ENCODE assay signal across 13 cellular contexts in the genomic region with DNA sequence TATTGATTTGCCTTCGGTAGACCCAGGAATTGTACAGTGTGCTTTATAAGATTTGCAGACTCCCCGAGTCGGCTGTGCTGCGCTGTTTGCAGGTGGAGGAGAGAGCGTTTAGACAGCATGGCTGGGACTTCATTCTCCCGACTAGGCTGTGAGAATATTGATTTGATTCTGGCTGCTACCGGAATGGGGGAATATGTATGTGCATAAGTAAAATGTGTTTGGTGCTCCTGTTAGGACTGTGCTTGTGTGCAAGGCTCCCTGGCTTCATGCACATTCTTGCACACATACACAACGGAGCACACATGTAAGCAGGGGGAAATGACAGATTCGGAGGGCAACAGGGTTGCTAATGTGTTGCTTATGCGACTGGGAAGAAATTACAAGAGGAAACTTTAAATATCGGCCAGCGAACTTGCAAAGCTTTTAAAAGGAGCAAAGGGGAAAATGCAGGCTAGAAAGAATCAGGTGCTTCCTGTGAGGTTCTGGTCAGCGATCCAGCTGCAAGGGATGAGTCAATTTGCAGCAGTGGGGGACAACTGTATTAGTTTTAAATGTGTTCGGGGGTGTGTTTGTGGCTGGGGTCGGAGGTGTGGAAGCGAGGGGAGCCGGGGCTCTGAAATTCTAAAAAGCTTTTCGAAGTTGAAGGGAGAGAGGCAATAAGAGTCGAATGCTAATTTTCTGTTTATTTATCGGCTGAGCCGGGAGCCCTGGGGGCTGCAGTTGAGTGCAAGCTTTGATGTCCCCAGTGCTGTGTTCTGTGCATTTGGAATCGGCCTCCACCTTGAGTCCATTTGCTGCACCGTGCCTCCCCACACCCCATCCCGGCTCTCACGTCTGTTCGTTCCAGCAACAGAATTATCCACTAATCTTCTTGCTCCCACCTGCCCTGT. TPM values are rescaled to one million over a fixed set of nuclear protein-coding genes. Genes with fewer than 3 reads are reported as not detected.
DNase-seq lines count a peak whose midpoint lies in the region; ATAC-seq and TF ChIP-seq lines count a peak whose summit lies in the region.
"Had no signal": no experiment of that assay in that cellular context is flagged by ENCODE, and none has a peak within 500 bp of the region (broad histone marks: within the 10 kb centered on the region; RNA-seq: fewer than 3 reads in every experiment).

No MANE protein-coding gene starts in this region.

- CTCF ChIA-PET in Panc1 (lab: Charles Lee) = no interaction called here
- CTCF ChIA-PET in activated CD4-positive, alpha-beta T cell treated with anti-CD3 and anti-CD28 coated beads for 36 hours (lab: Charles Lee) = no interaction called here

- no peaks in the 10 kb centered on the region for H3K36me3 ChIP-seq in ES-I3 (ENCODE audit: insufficient read depth, low read length)
- no peaks in the 10 kb centered on the region for H3K36me3 ChIP-seq in Panc1 (ENCODE audit: control insufficient read depth, insufficient read depth, low read length)
- H3K36me3 ChIP-seq: neutrophil had no signal

- H3K9me3 ChIP-seq in ES-I3 (ENCODE audit: control insufficient read depth, insufficient read depth, low read length) = no peaks in the 10 kb centered on the region
- no peaks in the 10 kb centered on the region for H3K9me3 ChIP-seq in Panc1 (ENCODE audit: control insufficient read depth, insufficient read depth, low read depth, low read length)
- no peaks in the 10 kb centered on the region for H3K9me3 ChIP-seq in right cardiac atrium (ENCODE audit: control insufficient read depth, low read length)
- H3K9me3 ChIP-seq: neutrophil had no signal

- no peaks in the 10 kb centered on the region for H3K36me3 Mint-ChIP-seq in activated CD4-positive, alpha-beta T cell treated with anti-CD3 and anti-CD28 coated beads for 36 hours (ENCODE audit: low read depth)
- H3K36me3 Mint-ChIP-seq: stimulated activated naive B cell treated with anti-CD40 and anti-IgM and Interleukin-4, amounts not matched to agents 10 μg/mL and 1 μg/mL and 100 μg/mL, for 72 hours had no signal

- peak overlapping the region; percentile 43; the same call in 1 of the 2 replicates for H3K9ac ChIP-seq in ES-I3 (ENCODE audit: low read depth, low read length)

- no peak overlapping the region for H3K27ac Mint-ChIP-seq in activated CD4-positive, alpha-beta T cell treated with anti-CD3 and anti-CD28 coated beads for 36 hours
- H3K27ac Mint-ChIP-seq: stimulated activated naive B cell treated with anti-CD40 and anti-IgM and Interleukin-4, amounts not matched to agents 10 μg/mL and 1 μg/mL and 100 μg/mL, for 72 hours had no signal

- H3K4me3 ChIP-seq in Panc1 (ENCODE audit: low read depth in 2 of 2, low read length in 2 of 2) = no peak overlapping the region
- H3K4me3 ChIP-seq in right cardiac atrium (ENCODE audit: low read length) = peak overlapping the region; percentile 54

- H3K4me3 Mint-ChIP-seq in activated CD4-positive, alpha-beta T cell treated with anti-CD3 and anti-CD28 coated beads for 36 hours = no peak overlapping the region
- H3K4me3 Mint-ChIP-seq: stimulated activated naive B cell treated with anti-CD40 and anti-IgM and Interleukin-4, amounts not matched to agents 10 μg/mL and 1 μg/mL and 100 μg/mL, for 72 hours had no signal

- 14% methylated on average over 26 of the region's 26 CpGs for WGBS in right cardiac atrium

- in situ Hi-C loops in Panc1 (cut with HindIII; ENCODE audit: low pct_unique_long_range_greater_than_20kb, low sequenced_read_pairs) = no loop called here

- no peaks in the 10 kb centered on the region for H3K4me1 Mint-ChIP-seq in activated CD4-positive, alpha-beta T cell treated with anti-CD3 and anti-CD28 coated beads for 36 hours
- H3K4me1 Mint-ChIP-seq: stimulated activated naive B cell treated with anti-CD40 and anti-IgM and Interleukin-4, amounts not matched to agents 10 μg/mL and 1 μg/mL and 100 μg/mL, for 72 hours had no signal

- intact Hi-C loops in Panc1 (cut with micrococcal nuclease; ENCODE audit: unreplicated experiment) (no loop called here), right cardiac atrium (cut with DNase I) (no loop called here), sciatic nerve (cut with DNase I) (no loop called here)
- intact Hi-C loops in activated CD4-positive, alpha-beta T cell treated with anti-CD3 and anti-CD28 coated beads for 36 hours (cut with DNase I, micrococcal nuclease) = no loop called here

- H3K27me3 Mint-ChIP-seq in activated CD4-positive, alpha-beta T cell treated with anti-CD3 and anti-CD28 coated beads for 36 hours = peaks cover 11% of the 10 kb centered on the region

- H3K4me1 ChIP-seq in ES-I3 (ENCODE audit: insufficient read depth, low read length) (peaks cover 33% of the 10 kb centered on the region), Panc1 (ENCODE audit: control insufficient read depth, insufficient read depth, low read length) (no peaks in the 10 kb centered on the region; the same call in 1 of the 2 replicates), right cardiac atrium (ENCODE audit: control insufficient read depth, insufficient read depth, low read length) (no peaks in the 10 kb centered on the region)

- no peak for DNase-seq in Panc1 (ENCODE audit: low read depth, low spot score)
- no peak for DNase-seq in right cardiac atrium
- no peak for DNase-seq in sciatic nerve (ENCODE audit: low spot score)
- DNase-seq in activated CD4-positive, alpha-beta T cell treated with anti-CD3 and anti-CD28 coated beads for 36 hours = no peak
- DNase-seq: activated T-cell treated with anti-CD3 and anti-CD28 coated beads, Interleukin-2, amount 50 U/mL, for 1 hour; amniotic stem cell; NCI-H1417 treated with DMSO at 0.1 percent for 48 hours; stimulated activated naive B cell treated with anti-CD40 and anti-IgM and Interleukin-4, amounts not matched to agents 10 μg/mL and 1 μg/mL and 100 μg/mL, for 72 hours had no signal

- no peak overlapping the region for H3K27ac ChIP-seq in Panc1 (ENCODE audit: low read length)
- no peak overlapping the region for H3K27ac ChIP-seq in right cardiac atrium (ENCODE audit: low read length)
- H3K27ac ChIP-seq: neutrophil had no signal

- POLR2A ChIA-PET in Panc1 (lab: Charles Lee) = interaction anchor here (0.6 kb wide), 1 partner anchor 828 kb away, joined by 4 read pairs; no protein-coding TSS in a partner anchor
- POLR2A ChIA-PET in activated CD4-positive, alpha-beta T cell treated with anti-CD3 and anti-CD28 coated beads for 36 hours (lab: Charles Lee) = interaction anchor here (0.6 kb wide), 1 partner anchor 790 kb away, joined by 3 read pairs; no protein-coding TSS in a partner anchor

- H3K9me3 Mint-ChIP-seq in activated CD4-positive, alpha-beta T cell treated with anti-CD3 and anti-CD28 coated beads for 36 hours (ENCODE audit: low read depth) = peaks cover 2% of the 10 kb centered on the region
- H3K9me3 Mint-ChIP-seq: stimulated activated naive B cell treated with anti-CD40 and anti-IgM and Interleukin-4, amounts not matched to agents 10 μg/mL and 1 μg/mL and 100 μg/mL, for 72 hours had no signal

- H3K27me3 ChIP-seq in Panc1 (ENCODE audit: control insufficient read depth, insufficient read depth, low read length) = peaks cover 18% of the 10 kb centered on the region
- no peaks in the 10 kb centered on the region for H3K27me3 ChIP-seq in right cardiac atrium (ENCODE audit: control insufficient read depth, insufficient read depth)

- ATAC-seq in Panc1 (0 out of 2 replicates have a peak, but pooled peaks have one; percentile 56), right cardiac atrium (no peak), sciatic nerve (peak; percentile 12), GM18867 (IDR thresholded peaks at IDR 0.05; ENCODE audit: unreplicated experiment) (no peak), HG03439 (IDR thresholded peaks at IDR 0.05; ENCODE audit: unreplicated experiment) (no peak), HG03571 (IDR thresholded peaks at IDR 0.05; ENCODE audit: unreplicated experiment) (no peak)
- no peak for ATAC-seq in activated CD4-positive, alpha-beta T cell treated with anti-CD3 and anti-CD28 coated beads for 36 hours
- ATAC-seq: stimulated activated naive B cell treated with anti-CD40 and anti-IgM and Interleukin-4, amounts not matched to agents 10 μg/mL and 1 μg/mL and 100 μg/mL, for 72 hours had no signal

- BruUV-seq in Panc1 (replicated peaks; lab: Mats Ljungman, UMichigan) = no TSS peak

- TF ChIP-seq CTCF in Panc1 (IDR thresholded peaks at IDR 0.05) = no peak

RNA-seq across cellular contexts. Expression of a gene that starts 0.7 kb away (rescaled TPM):
- total RNA-seq in Panc1 (2021; ENCODE audit: unreplicated experiment) (0.10 TPM), right cardiac atrium (100 to 1,000 TPM in 2 of 4 donors, 10 to 100 TPM in 2; 82.5 to 148 (median 101) TPM), sciatic nerve (19.5 TPM)
- not detected for polyA plus RNA-seq in Panc1 (2012; ENCODE audit: insufficient read length)
- polyA plus RNA-seq in right cardiac atrium = 35.0 TPM
- not detected for total RNA-seq in activated CD4-positive, alpha-beta T cell treated with anti-CD3 and anti-CD28 coated beads for 36 hours

Comparison
In these comparisons a context has a peak if more than half of its experiments do, and no peak if none do; other contexts are left out.
1. ATAC-seq: peak in Panc1 (single experiment) and sciatic nerve (single experiment); none in right cardiac atrium (0 of 2), activated CD4-positive, alpha-beta T cell treated with anti-CD3 and anti-CD28 coated beads for 36 hours (single experiment), GM18867 (single experiment), HG03439 (single experiment) and HG03571 (single experiment).
2. RNA of a gene that starts 0.7 kb away (total RNA-seq): 82.5 to 148 TPM in right cardiac atrium and 19.5 TPM in sciatic nerve (single experiment); 0.10 TPM in Panc1 (single experiment) and not detected in activated CD4-positive, alpha-beta T cell treated with anti-CD3 and anti-CD28 coated beads for 36 hours; every median in the first group is over 10 times any median in the second.